1 cellular context compared by ENCODE assay signal in the genomic region with DNA sequence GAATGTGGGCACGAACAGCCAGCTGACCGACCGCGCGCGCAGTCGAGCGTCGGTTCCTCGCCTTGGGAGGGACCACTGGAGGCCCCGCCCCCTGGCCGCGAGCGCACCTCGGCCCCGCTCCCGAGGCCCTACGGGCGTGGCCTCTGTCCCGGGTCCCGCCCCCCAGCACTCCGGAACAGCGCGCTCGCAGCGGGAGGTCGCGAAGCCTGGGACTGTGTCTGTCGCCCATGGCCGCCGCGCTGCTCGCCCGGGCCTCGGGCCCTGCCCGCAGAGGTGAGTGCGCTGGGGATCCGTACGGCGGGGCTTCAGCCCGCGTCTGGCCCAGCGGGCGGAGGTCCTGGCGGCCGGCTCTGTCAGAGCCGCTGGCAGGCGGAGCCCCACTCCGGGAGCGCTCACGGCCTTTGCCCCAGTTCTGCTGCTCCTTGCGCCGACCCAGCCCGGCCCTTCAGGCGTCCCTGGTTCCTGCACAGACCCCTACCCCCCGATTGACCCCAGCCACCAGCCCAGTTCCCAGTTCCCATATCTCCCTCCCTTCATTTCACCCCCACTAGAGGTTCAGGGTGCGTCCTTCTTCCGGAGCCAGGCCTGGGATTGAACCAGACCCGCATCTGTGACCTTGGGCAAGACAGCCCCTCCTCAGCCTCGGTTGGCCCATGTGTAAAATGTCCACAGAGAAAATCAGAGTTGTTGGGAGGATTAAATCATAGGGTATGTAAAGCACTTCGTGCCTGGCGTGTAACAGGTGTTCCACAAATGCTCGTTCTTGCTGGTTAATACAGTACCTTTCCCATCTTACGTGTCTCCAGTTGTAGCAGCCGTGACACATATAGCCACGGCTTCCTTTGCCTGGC.
TF ChIP-seq lines count a peak whose summit lies in the region.

A gene with protein sequence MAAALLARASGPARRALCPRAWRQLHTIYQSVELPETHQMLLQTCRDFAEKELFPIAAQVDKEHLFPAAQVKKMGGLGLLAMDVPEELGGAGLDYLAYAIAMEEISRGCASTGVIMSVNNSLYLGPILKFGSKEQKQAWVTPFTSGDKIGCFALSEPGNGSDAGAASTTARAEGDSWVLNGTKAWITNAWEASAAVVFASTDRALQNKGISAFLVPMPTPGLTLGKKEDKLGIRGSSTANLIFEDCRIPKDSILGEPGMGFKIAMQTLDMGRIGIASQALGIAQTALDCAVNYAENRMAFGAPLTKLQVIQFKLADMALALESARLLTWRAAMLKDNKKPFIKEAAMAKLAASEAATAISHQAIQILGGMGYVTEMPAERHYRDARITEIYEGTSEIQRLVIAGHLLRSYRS (plus strand): TSS at position 168 of the 851 bp plus-strand sequence. CDS start 60 bp downstream, at position 228.

TF ChIP-seq in K562, 482 proteins besides CTCF, POLR2A, EP300 and RAD21 (continued from another document and continues in another):
- TF ChIP-seq, protein P1, sequence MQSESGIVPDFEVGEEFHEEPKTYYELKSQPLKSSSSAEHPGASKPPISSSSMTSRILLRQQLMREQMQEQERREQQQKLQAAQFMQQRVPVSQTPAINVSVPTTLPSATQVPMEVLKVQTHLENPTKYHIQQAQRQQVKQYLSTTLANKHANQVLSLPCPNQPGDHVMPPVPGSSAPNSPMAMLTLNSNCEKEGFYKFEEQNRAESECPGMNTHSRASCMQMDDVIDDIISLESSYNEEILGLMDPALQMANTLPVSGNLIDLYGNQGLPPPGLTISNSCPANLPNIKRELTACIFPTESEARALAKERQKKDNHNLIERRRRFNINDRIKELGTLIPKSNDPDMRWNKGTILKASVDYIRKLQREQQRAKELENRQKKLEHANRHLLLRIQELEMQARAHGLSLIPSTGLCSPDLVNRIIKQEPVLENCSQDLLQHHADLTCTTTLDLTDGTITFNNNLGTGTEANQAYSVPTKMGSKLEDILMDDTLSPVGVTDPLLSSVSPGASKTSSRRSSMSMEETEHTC (IDR thresholded peaks at IDR 0.05) = no peak
- no peak for TF ChIP-seq SMARCA4 (IDR thresholded peaks at IDR 0.05)
- TF ChIP-seq SMC3 (conservative IDR thresholded peaks at IDR 0.05; ENCODE audit: insufficient read depth, low read depth, low read length) = no peak
- no peak for TF ChIP-seq TEAD2 (tag; IDR thresholded peaks at IDR 0.05)
- no peak for TF ChIP-seq FUS (optimal IDR thresholded peaks at IDR 0.05; ENCODE audit: low read depth, low read length)
- no peak for TF ChIP-seq MAFF (IDR thresholded peaks at IDR 0.05; ENCODE audit: low read length)
- TF ChIP-seq MYC (IDR thresholded peaks at IDR 0.05; ENCODE audit: low read depth, low read length) = peak; percentile 61; the same call in 1 of the 2 replicates
- no peak for TF ChIP-seq MYC (CRISPR knock-in tag; IDR thresholded peaks at IDR 0.05; ENCODE audit: borderline replicate concordance, low read depth)
- peak; percentile 29; the same call in 1 of the 2 replicates for TF ChIP-seq JUND (IDR thresholded peaks at IDR 0.05; ENCODE audit: borderline replicate concordance, low read depth, low read length)
- 0 out of 3 replicates have a peak, but pooled peaks have one; percentile 19 for TF ChIP-seq JUND (tag; IDR thresholded peaks at IDR 0.05; ENCODE audit: borderline replicate concordance, low read depth, low read length)
- no peak for TF ChIP-seq TAF15 (IDR thresholded peaks at IDR 0.05; ENCODE audit: low read depth, low read length)
- TF ChIP-seq POLR2G (IDR thresholded peaks at IDR 0.05; ENCODE audit: low read depth, low read length) = peak; percentile 96
- TF ChIP-seq, protein P2, sequence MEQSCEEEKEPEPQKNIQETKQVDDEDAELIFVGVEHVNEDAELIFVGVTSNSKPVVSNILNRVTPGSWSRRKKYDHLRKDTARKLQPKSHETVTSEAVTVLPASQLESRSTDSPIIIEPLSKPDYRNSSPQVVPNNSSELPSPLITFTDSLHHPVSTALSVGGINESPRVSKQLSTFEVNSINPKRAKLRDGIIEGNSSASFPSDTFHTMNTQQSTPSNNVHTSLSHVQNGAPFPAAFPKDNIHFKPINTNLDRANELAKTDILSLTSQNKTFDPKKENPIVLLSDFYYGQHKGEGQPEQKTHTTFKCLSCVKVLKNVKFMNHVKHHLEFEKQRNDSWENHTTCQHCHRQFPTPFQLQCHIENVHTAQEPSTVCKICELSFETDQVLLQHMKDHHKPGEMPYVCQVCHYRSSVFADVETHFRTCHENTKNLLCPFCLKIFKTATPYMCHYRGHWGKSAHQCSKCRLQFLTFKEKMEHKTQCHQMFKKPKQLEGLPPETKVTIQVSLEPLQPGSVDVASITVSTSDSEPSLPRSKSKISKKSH (CRISPR knock-in tag; IDR thresholded peaks at IDR 0.05) = no peak
- TF ChIP-seq POLR3A (IDR thresholded peaks at IDR 0.05; ENCODE audit: borderline replicate concordance, extremely low read depth, insufficient read depth, insufficient read length) = no peak
- TF ChIP-seq SMARCC2 (IDR thresholded peaks at IDR 0.05; ENCODE audit: low read depth) = no peak
- TF ChIP-seq CREM (IDR thresholded peaks at IDR 0.05; ENCODE audit: low read depth) = peak; percentile 35; the same call in 1 of the 2 replicates
- TF ChIP-seq ZNF79 (CRISPR knock-in tag; IDR thresholded peaks at IDR 0.05; ENCODE audit: low read depth) = no peak
- no peak for TF ChIP-seq ZNF586 (CRISPR knock-in tag; conservative IDR thresholded peaks at IDR 0.05)
- TF ChIP-seq FOXJ3 (CRISPR knock-in tag; IDR thresholded peaks at IDR 0.05) = no peak
- TF ChIP-seq ZNF561 (CRISPR knock-in tag; conservative IDR thresholded peaks at IDR 0.05) = no peak
- TF ChIP-seq MCM7 (IDR thresholded peaks at IDR 0.05) = no peak
- no peak for TF ChIP-seq ZKSCAN8 (CRISPR knock-in tag; IDR thresholded peaks at IDR 0.05)
- TF ChIP-seq MAFG (tag; conservative IDR thresholded peaks at IDR 0.05) = no peak
- TF ChIP-seq SMARCE1 (IDR thresholded peaks at IDR 0.05) = no peak
- no peak for TF ChIP-seq NFIC (IDR thresholded peaks at IDR 0.05)
- TF ChIP-seq MIER1 (IDR thresholded peaks at IDR 0.05; ENCODE audit: low read depth) = no peak
- TF ChIP-seq KLF13 (tag; IDR thresholded peaks at IDR 0.05; ENCODE audit: borderline replicate concordance, low read depth) = no peak
- no peak for TF ChIP-seq HEY1 (CRISPR knock-in tag; IDR thresholded peaks at IDR 0.05; ENCODE audit: borderline replicate concordance)
- TF ChIP-seq, protein P3, sequence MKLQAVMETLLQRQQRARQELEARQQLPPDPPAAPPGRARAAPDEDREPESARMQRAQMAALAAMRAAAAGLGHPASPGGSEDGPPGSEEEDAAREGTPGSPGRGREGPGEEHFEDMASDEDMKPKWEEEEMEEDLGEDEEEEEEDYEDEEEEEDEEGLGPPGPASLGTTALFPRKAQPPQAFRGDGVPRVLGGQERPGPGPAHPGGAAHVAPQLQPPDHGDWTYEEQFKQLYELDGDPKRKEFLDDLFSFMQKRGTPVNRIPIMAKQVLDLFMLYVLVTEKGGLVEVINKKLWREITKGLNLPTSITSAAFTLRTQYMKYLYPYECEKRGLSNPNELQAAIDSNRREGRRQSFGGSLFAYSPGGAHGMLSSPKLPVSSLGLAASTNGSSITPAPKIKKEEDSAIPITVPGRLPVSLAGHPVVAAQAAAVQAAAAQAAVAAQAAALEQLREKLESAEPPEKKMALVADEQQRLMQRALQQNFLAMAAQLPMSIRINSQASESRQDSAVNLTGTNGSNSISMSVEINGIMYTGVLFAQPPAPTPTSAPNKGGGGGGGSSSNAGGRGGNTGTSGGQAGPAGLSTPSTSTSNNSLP (IDR thresholded peaks at IDR 0.05; ENCODE audit: borderline replicate concordance, low read depth, low read length) = no peak
- TF ChIP-seq DPF2 (IDR thresholded peaks at IDR 0.05) = no peak
- no peak for TF ChIP-seq SREBF1 (IDR thresholded peaks at IDR 0.05; ENCODE audit: borderline replicate concordance, low read depth, low read length)
- TF ChIP-seq, protein P4, sequence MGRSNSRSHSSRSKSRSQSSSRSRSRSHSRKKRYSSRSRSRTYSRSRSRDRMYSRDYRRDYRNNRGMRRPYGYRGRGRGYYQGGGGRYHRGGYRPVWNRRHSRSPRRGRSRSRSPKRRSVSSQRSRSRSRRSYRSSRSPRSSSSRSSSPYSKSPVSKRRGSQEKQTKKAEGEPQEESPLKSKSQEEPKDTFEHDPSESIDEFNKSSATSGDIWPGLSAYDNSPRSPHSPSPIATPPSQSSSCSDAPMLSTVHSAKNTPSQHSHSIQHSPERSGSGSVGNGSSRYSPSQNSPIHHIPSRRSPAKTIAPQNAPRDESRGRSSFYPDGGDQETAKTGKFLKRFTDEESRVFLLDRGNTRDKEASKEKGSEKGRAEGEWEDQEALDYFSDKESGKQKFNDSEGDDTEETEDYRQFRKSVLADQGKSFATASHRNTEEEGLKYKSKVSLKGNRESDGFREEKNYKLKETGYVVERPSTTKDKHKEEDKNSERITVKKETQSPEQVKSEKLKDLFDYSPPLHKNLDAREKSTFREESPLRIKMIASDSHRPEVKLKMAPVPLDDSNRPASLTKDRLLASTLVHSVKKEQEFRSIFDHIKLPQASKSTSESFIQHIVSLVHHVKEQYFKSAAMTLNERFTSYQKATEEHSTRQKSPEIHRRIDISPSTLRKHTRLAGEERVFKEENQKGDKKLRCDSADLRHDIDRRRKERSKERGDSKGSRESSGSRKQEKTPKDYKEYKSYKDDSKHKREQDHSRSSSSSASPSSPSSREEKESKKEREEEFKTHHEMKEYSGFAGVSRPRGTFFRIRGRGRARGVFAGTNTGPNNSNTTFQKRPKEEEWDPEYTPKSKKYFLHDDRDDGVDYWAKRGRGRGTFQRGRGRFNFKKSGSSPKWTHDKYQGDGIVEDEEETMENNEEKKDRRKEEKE (IDR thresholded peaks at IDR 0.05; ENCODE audit: borderline replicate concordance in 1 of 2, control insufficient read depth in 1 of 2, low read depth in 2 of 2, low read length in 1 of 2) = no peak
- TF ChIP-seq, protein P5, sequence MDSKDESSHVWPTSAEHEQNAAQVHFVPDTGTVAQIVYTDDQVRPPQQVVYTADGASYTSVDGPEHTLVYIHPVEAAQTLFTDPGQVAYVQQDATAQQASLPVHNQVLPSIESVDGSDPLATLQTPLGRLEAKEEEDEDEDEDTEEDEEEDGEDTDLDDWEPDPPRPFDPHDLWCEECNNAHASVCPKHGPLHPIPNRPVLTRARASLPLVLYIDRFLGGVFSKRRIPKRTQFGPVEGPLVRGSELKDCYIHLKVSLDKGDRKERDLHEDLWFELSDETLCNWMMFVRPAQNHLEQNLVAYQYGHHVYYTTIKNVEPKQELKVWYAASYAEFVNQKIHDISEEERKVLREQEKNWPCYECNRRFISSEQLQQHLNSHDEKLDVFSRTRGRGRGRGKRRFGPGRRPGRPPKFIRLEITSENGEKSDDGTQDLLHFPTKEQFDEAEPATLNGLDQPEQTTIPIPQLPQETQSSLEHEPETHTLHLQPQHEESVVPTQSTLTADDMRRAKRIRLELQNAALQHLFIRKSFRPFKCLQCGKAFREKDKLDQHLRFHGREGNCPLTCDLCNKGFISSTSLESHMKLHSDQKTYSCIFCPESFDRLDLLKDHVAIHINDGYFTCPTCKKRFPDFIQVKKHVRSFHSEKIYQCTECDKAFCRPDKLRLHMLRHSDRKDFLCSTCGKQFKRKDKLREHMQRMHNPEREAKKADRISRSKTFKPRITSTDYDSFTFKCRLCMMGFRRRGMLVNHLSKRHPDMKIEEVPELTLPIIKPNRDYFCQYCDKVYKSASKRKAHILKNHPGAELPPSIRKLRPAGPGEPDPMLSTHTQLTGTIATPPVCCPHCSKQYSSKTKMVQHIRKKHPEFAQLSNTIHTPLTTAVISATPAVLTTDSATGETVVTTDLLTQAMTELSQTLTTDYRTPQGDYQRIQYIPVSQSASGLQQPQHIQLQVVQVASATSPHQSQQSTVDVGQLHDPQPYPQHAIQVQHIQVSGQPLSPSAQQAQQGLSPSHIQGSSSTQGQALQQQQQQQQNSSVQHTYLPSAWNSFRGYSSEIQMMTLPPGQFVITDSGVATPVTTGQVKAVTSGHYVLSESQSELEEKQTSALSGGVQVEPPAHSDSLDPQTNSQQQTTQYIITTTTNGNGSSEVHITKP (IDR thresholded peaks at IDR 0.05; ENCODE audit: partially characterized antibody) = no peak
- TF ChIP-seq, protein P6, sequence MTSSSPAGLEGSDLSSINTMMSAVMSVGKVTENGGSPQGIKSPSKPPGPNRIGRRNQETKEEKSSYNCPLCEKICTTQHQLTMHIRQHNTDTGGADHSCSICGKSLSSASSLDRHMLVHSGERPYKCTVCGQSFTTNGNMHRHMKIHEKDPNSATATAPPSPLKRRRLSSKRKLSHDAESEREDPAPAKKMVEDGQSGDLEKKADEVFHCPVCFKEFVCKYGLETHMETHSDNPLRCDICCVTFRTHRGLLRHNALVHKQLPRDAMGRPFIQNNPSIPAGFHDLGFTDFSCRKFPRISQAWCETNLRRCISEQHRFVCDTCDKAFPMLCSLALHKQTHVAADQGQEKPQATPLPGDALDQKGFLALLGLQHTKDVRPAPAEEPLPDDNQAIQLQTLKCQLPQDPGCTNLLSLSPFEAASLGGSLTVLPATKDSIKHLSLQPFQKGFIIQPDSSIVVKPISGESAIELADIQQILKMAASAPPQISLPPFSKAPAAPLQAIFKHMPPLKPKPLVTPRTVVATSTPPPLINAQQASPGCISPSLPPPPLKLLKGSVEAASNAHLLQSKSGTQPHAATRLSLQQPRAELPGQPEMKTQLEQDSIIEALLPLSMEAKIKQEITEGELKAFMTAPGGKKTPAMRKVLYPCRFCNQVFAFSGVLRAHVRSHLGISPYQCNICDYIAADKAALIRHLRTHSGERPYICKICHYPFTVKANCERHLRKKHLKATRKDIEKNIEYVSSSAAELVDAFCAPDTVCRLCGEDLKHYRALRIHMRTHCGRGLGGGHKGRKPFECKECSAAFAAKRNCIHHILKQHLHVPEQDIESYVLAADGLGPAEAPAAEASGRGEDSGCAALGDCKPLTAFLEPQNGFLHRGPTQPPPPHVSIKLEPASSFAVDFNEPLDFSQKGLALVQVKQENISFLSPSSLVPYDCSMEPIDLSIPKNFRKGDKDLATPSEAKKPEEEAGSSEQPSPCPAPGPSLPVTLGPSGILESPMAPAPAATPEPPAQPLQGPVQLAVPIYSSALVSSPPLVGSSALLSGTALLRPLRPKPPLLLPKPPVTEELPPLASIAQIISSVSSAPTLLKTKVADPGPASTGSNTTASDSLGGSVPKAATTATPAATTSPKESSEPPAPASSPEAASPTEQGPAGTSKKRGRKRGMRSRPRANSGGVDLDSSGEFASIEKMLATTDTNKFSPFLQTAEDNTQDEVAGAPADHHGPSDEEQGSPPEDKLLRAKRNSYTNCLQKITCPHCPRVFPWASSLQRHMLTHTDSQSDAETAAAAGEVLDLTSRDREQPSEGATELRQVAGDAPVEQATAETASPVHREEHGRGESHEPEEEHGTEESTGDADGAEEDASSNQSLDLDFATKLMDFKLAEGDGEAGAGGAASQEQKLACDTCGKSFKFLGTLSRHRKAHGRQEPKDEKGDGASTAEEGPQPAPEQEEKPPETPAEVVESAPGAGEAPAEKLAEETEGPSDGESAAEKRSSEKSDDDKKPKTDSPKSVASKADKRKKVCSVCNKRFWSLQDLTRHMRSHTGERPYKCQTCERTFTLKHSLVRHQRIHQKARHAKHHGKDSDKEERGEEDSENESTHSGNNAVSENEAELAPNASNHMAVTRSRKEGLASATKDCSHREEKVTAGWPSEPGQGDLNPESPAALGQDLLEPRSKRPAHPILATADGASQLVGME (CRISPR knock-in tag; IDR thresholded peaks at IDR 0.05) = 0 out of 2 replicates have a peak, but pooled peaks have one; percentile 32
- no peak for TF ChIP-seq ZNF444 (CRISPR knock-in tag; IDR thresholded peaks at IDR 0.05)
- TF ChIP-seq ZNF699 (CRISPR knock-in tag; IDR thresholded peaks at IDR 0.05; ENCODE audit: insufficient replicate concordance) = no peak
- TF ChIP-seq CXXC5 (CRISPR knock-in tag; IDR thresholded peaks at IDR 0.05) = peak; percentile 80
